Comparison of ENCODE assay signal across 8 cellular contexts in the genomic region with DNA sequence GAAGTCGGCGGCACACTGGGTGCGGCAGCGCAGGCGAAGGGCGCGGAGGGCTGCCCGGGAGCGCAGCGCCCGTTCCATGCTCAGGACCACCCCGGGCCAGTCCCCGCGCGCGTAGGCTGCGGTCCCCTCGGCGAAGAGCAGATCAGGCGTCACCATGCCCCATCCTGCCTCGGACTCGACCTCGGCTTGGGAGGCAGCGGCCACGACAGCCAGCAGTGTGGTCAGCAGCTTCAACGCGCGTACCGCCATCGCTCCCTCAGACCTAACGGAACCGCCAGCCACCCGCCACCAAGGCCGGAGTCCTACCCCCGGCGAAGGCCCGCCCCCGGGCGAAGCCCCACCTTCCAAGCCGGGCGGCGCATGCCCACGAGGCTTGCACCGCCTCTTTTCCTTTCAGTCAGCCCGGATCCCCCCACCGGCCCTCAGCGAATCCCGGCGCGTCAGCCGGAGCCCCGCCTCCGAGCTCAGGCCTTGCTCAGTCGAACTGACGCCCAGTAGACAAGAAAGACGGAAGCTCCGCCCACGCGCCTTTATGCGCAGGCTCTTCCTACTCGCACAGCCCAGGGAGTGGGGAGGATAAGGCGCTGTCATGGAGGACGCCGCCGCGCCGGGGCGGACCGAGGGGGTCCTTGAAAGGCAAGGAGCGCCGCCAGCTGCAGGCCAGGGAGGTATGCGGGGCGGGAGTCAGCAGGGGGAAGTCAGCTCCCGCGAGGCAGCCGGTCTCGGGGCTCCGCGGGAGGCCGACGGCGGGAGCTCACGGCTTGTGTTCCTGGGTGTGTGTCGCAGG. TPM values are rescaled to one million over a fixed set of nuclear protein-coding genes. Genes with fewer than 3 reads are reported as not detected.
A peak's percentile ranks its signal among the peaks of the same experiment; 100 is the strongest.
DNase-seq lines count a peak whose midpoint lies in the region; ATAC-seq and TF ChIP-seq lines count a peak whose summit lies in the region.

A gene (plus strand): TSS at position 527 of the 787 bp plus-strand sequence. CDS start 63 bp downstream, at position 590.
A gene with protein sequence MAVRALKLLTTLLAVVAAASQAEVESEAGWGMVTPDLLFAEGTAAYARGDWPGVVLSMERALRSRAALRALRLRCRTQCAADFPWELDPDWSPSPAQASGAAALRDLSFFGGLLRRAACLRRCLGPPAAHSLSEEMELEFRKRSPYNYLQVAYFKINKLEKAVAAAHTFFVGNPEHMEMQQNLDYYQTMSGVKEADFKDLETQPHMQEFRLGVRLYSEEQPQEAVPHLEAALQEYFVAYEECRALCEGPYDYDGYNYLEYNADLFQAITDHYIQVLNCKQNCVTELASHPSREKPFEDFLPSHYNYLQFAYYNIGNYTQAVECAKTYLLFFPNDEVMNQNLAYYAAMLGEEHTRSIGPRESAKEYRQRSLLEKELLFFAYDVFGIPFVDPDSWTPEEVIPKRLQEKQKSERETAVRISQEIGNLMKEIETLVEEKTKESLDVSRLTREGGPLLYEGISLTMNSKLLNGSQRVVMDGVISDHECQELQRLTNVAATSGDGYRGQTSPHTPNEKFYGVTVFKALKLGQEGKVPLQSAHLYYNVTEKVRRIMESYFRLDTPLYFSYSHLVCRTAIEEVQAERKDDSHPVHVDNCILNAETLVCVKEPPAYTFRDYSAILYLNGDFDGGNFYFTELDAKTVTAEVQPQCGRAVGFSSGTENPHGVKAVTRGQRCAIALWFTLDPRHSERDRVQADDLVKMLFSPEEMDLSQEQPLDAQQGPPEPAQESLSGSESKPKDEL (minus strand): TSS at position 306 of the 787 bp plus-strand sequence. CDS start 57 bp downstream, at position 249.

- no peak within 1 kb of the TSS for H3K4me3 Mint-ChIP-seq in activated T-cell treated with anti-CD3 and anti-CD28 coated beads, Interleukin-2, amount 50 U/mL, for 24 hours

- peaks cover 6% of the 10 kb centered on the region; the same call in 1 of the 2 replicates for H4K20me1 ChIP-seq in PC-3 (ENCODE audit: low read length)

- ATAC-seq in GM21717 (IDR thresholded peaks at IDR 0.05; ENCODE audit: unreplicated experiment) (peak; percentile 86), PC-3 (peak; percentile 93)

- POLR2A ChIA-PET in PC-3 (lab: Charles Lee; ENCODE audit: unreplicated experiment) = interaction anchor here (0.5 to 0.7 kb wide), 8 partner anchors 13 to 1252 kb away, joined by 3 to 5 read pairs (median 4); no protein-coding TSS in a partner anchor

- no TSS peak for BruUV-seq in PC-3 (replicated peaks; lab: Mats Ljungman, UMichigan)

- H3K36me3 Mint-ChIP-seq in activated T-cell treated with anti-CD3 and anti-CD28 coated beads, Interleukin-2, amount 50 U/mL, for 24 hours (ENCODE audit: low read depth) = peaks cover 43% of the 10 kb centered on the region

- H3K9ac ChIP-seq in PC-3 (ENCODE audit: low read length) (peak within 1 kb of the TSS; percentile 93), mucosa of rectum (ENCODE audit: low read depth in 1 of 2, low read length in 2 of 2) (peak within 1 kb of the TSS; percentile 90 to 93)

- H3K4me1 Mint-ChIP-seq in activated T-cell treated with anti-CD3 and anti-CD28 coated beads, Interleukin-2, amount 50 U/mL, for 24 hours (ENCODE audit: low read depth) = peaks cover 34% of the 10 kb centered on the region

- peak within 1 kb of the TSS; percentile 93 for H3K4me2 ChIP-seq in PC-3 (ENCODE audit: low read length)

- H3K9me2 ChIP-seq in PC-3 (replicated peaks; ENCODE audit: low read length) = no peaks in the 10 kb centered on the region

- peak; percentile 97 for TF ChIP-seq POLR2A in erythroblast (IDR thresholded peaks at IDR 0.05; ENCODE audit: low read length)

- H3K27me3 Mint-ChIP-seq in activated T-cell treated with anti-CD3 and anti-CD28 coated beads, Interleukin-2, amount 50 U/mL, for 24 hours = no peaks in the 10 kb centered on the region

- H3K27ac ChIP-seq in PC-3 (ENCODE audit: low read length) (no peak within 1 kb of the TSS), mucosa of rectum (ENCODE audit: low read depth in 2 of 2, low read length in 2 of 2) (peak within 1 kb of the TSS; percentile 89)

- CTCF ChIA-PET in PC-3 (lab: Charles Lee) = interaction anchor here (0.6 to 2.0 kb wide), 2 partner anchors 307 to 1311 kb away, joined by 7 to 8 read pairs; no protein-coding TSS in a partner anchor

- intact Hi-C loops in PC-3 (cut with micrococcal nuclease) = loop anchor here (1.0 to 10.0 kb wide), 4 partner anchors 50 to 432 kb away; a partner anchor contains a TSS

- DNase-seq in DMS53 treated with DMSO at 0.1 percent for 48 hours (lab: John Stamatoyannopoulos, UW; ENCODE audit: unreplicated experiment) (peak; percentile 96), PC-3 (peak; percentile 99), erythroblast (lab: John Stamatoyannopoulos, UW) (peak; percentile 99 to 100)
- peak; percentile 99 for DNase-seq in Jurkat, Clone E6-1 (ENCODE audit: low read depth, low spot score)
- peak; percentile 100 for DNase-seq in activated T-cell treated with anti-CD3 and anti-CD28 coated beads, Interleukin-2, amount 50 U/mL, for 24 hours
- peak; percentile 99 to 100 for DNase-seq in stimulated activated CD8-positive, alpha-beta memory T cell treated with anti-CD3 and anti-CD28 coated beads, Interleukin-4, amount 100 ng/mL, for 4 hours (ENCODE audit: low read depth in 2 of 2, low spot score in 1 of 2)

- H3K4me1 ChIP-seq in PC-3 (ENCODE audit: insufficient read depth, low read length) (peaks cover 22% of the 10 kb centered on the region), mucosa of rectum (ENCODE audit: control insufficient read depth in 2 of 2, insufficient read depth in 2 of 2, low read length in 2 of 2) (peaks cover 5 to 17% of the 10 kb centered on the region in 2 donors)

- H3K4me3 ChIP-seq in Jurkat, Clone E6-1 (ENCODE audit: low read length) = peak within 1 kb of the TSS; percentile 88
- H3K4me3 ChIP-seq in PC-3 (ENCODE audit: low read length) = peak within 1 kb of the TSS; percentile 89
- H3K4me3 ChIP-seq in mucosa of rectum (ENCODE audit: low read length in 2 of 2) = peak within 1 kb of the TSS; percentile 88 to 99

- H3F3A ChIP-seq in PC-3 (ENCODE audit: low read length, unreplicated experiment) = no peaks in the 10 kb centered on the region

- H3K36me3 ChIP-seq in PC-3 (ENCODE audit: low read depth, low read length) (0 out of 2 replicates have a peak, but pooled peaks cover 3% of the 10 kb centered on the region), mucosa of rectum (ENCODE audit: control insufficient read depth in 2 of 2, insufficient read depth in 2 of 2, low read length in 2 of 2) (no peaks in the 10 kb centered on the region)

- H3K27ac Mint-ChIP-seq in activated T-cell treated with anti-CD3 and anti-CD28 coated beads, Interleukin-2, amount 50 U/mL, for 24 hours = peak within 1 kb of the TSS; percentile 94

- H3K9me3 Mint-ChIP-seq in activated T-cell treated with anti-CD3 and anti-CD28 coated beads, Interleukin-2, amount 50 U/mL, for 24 hours = no peaks in the 10 kb centered on the region

- H3K79me2 ChIP-seq in PC-3 (ENCODE audit: low read length) = peaks cover 71% of the 10 kb centered on the region

- TF ChIP-seq CTCF in PC-3 (conservative IDR thresholded peaks at IDR 0.05; ENCODE audit: low read depth, low read length) = no peak

- H3K27me3 ChIP-seq in PC-3 (ENCODE audit: low read length) (no peaks in the 10 kb centered on the region), mucosa of rectum (ENCODE audit: control insufficient read depth in 2 of 2, insufficient read depth in 2 of 2, low read length in 2 of 2) (no peaks in the 10 kb centered on the region)

- no peaks in the 10 kb centered on the region for H3K9me3 ChIP-seq in PC-3 (ENCODE audit: low read length)
- H3K9me3 ChIP-seq in mucosa of rectum (ENCODE audit: control insufficient read depth in 2 of 2, low read length in 2 of 2) = no peaks in the 10 kb centered on the region

- H2AFZ ChIP-seq in PC-3 (ENCODE audit: low read length) = peak within 1 kb of the TSS; percentile 96

RNA-seq across cellular contexts. Expression of the first gene that starts in this region (rescaled TPM):
- polyA plus RNA-seq in Jurkat, Clone E6-1 (2012; ENCODE audit: insufficient read depth, insufficient read length) = 6.1 TPM
- total RNA-seq in PC-3 (2014; rRNA removed) = 3.4 and 4.1 TPM in 2 replicates

RNA-seq across cellular contexts. Expression of the second gene that starts in this region (rescaled TPM):
- 53.7 TPM for polyA plus RNA-seq in Jurkat, Clone E6-1 (2012; ENCODE audit: insufficient read depth, insufficient read length)
- 28.2 and 28.3 TPM in 2 replicates for total RNA-seq in PC-3 (2014; rRNA removed)
